9 cellular contexts compared by ENCODE assay signal in the genomic region with DNA sequence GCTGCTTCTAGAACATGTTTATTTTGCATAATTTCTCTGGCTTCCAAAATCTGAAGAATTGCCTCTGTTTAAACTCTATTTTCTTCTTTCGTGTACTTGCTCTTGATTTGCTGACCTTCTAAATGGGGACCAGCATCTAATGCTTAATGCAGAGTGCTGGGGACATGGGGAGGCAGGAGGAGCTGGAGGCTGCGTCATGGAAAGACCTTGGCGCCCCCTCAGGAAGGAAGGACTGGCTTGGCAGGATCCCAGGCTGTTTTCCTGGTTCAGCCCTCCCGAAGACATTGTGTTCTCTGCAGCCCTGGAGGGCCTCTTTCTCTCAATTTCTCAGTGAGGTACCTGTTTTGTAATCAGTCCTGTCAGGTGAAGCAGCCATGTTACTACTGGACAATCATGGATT. TPM values are rescaled to one million over a fixed set of nuclear protein-coding genes. Genes with fewer than 3 reads are reported as not detected.
DNase-seq lines count a peak whose midpoint lies in the region; ATAC-seq and TF ChIP-seq lines count a peak whose summit lies in the region.
"Had no signal": no experiment of that assay in that cellular context is flagged by ENCODE, and none has a peak within 500 bp of the region (broad histone marks: within the 10 kb centered on the region; RNA-seq: fewer than 3 reads in every experiment).

No MANE protein-coding gene starts in this region.

- 16 to 36% (median 30%) methylated on average over 4 of the region's 4 CpGs for WGBS in heart left ventricle, 4 donors

- peaks cover 0 to 10% (median 0%) of the 10 kb centered on the region in 9 donors for H3K27me3 ChIP-seq in heart left ventricle

- no peaks in the 10 kb centered on the region for H3K27me3 Mint-ChIP-seq in activated CD4-positive, alpha-beta memory T cell treated with anti-CD3 and anti-CD28 coated beads, Interleukin-2, amount 10 ng/mL, durations not matched to agents 7 days and 5 days

- no peak for DNase-seq in activated CD4-positive, alpha-beta memory T cell treated with anti-CD3 and anti-CD28 coated beads, Interleukin-2, amount 10 ng/mL, durations not matched to agents 7 days and 5 days
- DNase-seq in heart left ventricle (peak; percentile 78 to 89 (median 83)), skeletal muscle cell (ENCODE audit: low read depth) (peak; percentile 6), omental fat pad (ENCODE audit: low spot score) (no peak), COLO829 (ENCODE audit: low spot score) (no peak)
- DNase-seq: activated CD4-positive, alpha-beta T cell treated with anti-CD3 and anti-CD28 coated beads for 4 hours had no signal

- ATAC-seq in heart left ventricle (peak; percentile 62 to 91 (median 84)), HG02970 (IDR thresholded peaks at IDR 0.05; ENCODE audit: low FRiP score, unreplicated experiment) (no peak), omental fat pad (ENCODE audit: low FRiP score) (no peak), GM18498 (IDR thresholded peaks at IDR 0.05; ENCODE audit: unreplicated experiment) (no peak)

- H3K9me3 Mint-ChIP-seq in activated CD4-positive, alpha-beta memory T cell treated with anti-CD3 and anti-CD28 coated beads, Interleukin-2, amount 10 ng/mL, durations not matched to agents 7 days and 5 days: peaks cover 2% of the 10 kb centered on the region

- peak overlapping the region; percentile 92 for H3K27ac Mint-ChIP-seq in activated CD4-positive, alpha-beta memory T cell treated with anti-CD3 and anti-CD28 coated beads, Interleukin-2, amount 10 ng/mL, durations not matched to agents 7 days and 5 days

- CTCF ChIA-PET in HEK293 (lab: Yijun Ruan, JAX): no interaction called here
- CTCF ChIA-PET in activated CD4-positive, alpha-beta memory T cell treated with anti-CD3 and anti-CD28 coated beads, Interleukin-2, amount 10 ng/mL, durations not matched to agents 7 days and 5 days (lab: Charles Lee): interaction anchor here (1.1 kb wide), 1 partner anchor 8 kb away, joined by 4 read pairs; no protein-coding TSS in a partner anchor

- H3K9me3 ChIP-seq in HEK293 (ENCODE audit: control insufficient read depth, insufficient read depth, low read depth, low read length) (no peaks in the 10 kb centered on the region), heart left ventricle (peaks cover 0 to 9% (median 0%) of the 10 kb centered on the region in 12 donors)

- peaks cover 63% of the 10 kb centered on the region for H3K4me1 Mint-ChIP-seq in activated CD4-positive, alpha-beta memory T cell treated with anti-CD3 and anti-CD28 coated beads, Interleukin-2, amount 10 ng/mL, durations not matched to agents 7 days and 5 days

- peak overlapping the region; percentile 87 for H3K4me3 Mint-ChIP-seq in activated CD4-positive, alpha-beta memory T cell treated with anti-CD3 and anti-CD28 coated beads, Interleukin-2, amount 10 ng/mL, durations not matched to agents 7 days and 5 days

- peaks cover 69% of the 10 kb centered on the region for H3K36me3 Mint-ChIP-seq in activated CD4-positive, alpha-beta memory T cell treated with anti-CD3 and anti-CD28 coated beads, Interleukin-2, amount 10 ng/mL, durations not matched to agents 7 days and 5 days (ENCODE audit: low read depth)

- no peak for TF ChIP-seq CTCF in HEK293 (tag by site-specific recombination; IDR thresholded peaks at IDR 0.05)
- TF ChIP-seq CTCF in heart left ventricle (IDR thresholded peaks at IDR 0.05): no peak
- no peak for TF ChIP-seq CTCF in omental fat pad (IDR thresholded peaks at IDR 0.05)

- intact Hi-C loops in heart left ventricle (cut with DNase I): loop anchor here in 4 of 10 donors (5.0 to 10.0 kb wide), 4 partner anchors 88 to 108 kb away; no protein-coding TSS in a partner anchor

- no peak overlapping the region for H3K4me3 ChIP-seq in HEK293 (ENCODE audit: low read depth, low read length)
- H3K4me3 ChIP-seq in heart left ventricle: peak overlapping the region in 8 of 12 donors; percentile 3 to 36 (median 12)
- H3K4me3 ChIP-seq in skeletal muscle cell (ENCODE audit: low read depth, low read length): no peak overlapping the region

- TF ChIP-seq POLR2A in heart left ventricle (IDR thresholded peaks at IDR 0.05): peak in 1 of 2 donors; percentile 41

- H3K36me3 ChIP-seq in HEK293 (ENCODE audit: control insufficient read depth in 2 of 2, insufficient read depth in 1 of 2, low read length in 2 of 2) (no peaks in the 10 kb centered on the region), heart left ventricle (no peaks in the 10 kb centered on the region)

- H3K27ac ChIP-seq in HEK293 (ENCODE audit: extremely low read depth, low read depth, low read length) (no peak overlapping the region), heart left ventricle (peak overlapping the region; percentile 48 to 88 (median 78))

- POLR2A ChIA-PET in HEK293 (lab: Yijun Ruan, JAX): no interaction called here
- POLR2A ChIA-PET in activated CD4-positive, alpha-beta memory T cell treated with anti-CD3 and anti-CD28 coated beads, Interleukin-2, amount 10 ng/mL, durations not matched to agents 7 days and 5 days (lab: Charles Lee): interaction anchor here (1.0 to 10.4 kb wide), 3 partner anchors 12 to 125 kb away, joined by 4 to 366 read pairs (median 12); no protein-coding TSS in a partner anchor

- H3K4me1 ChIP-seq in HEK293 (ENCODE audit: control insufficient read depth, insufficient read depth, low read length): peaks cover 6% of the 10 kb centered on the region; the same call in 1 of the 2 replicates
- peaks cover 0 to 44% (median 26%) of the 10 kb centered on the region in 12 donors for H3K4me1 ChIP-seq in heart left ventricle

TF ChIP-seq in HEK293, 187 proteins besides CTCF, POLR2A, EP300 and RAD21:
- 0 out of 2 replicates have a peak, but pooled peaks have one; percentile 60 for TF ChIP-seq MZF1 (tag by site-specific recombination; IDR thresholded peaks at IDR 0.05; ENCODE audit: borderline replicate concordance)
- no peak for TF ChIP-seq SP2 (tag by site-specific recombination; IDR thresholded peaks at IDR 0.05)
- no peak for TF ChIP-seq ZNF335 (tag by site-specific recombination; conservative IDR thresholded peaks at IDR 0.05)
- TF ChIP-seq ZNF416 (tag by site-specific recombination; IDR thresholded peaks at IDR 0.05): no peak
- TF ChIP-seq ZNF843 (tag by site-specific recombination; IDR thresholded peaks at IDR 0.05): no peak
- no peak for TF ChIP-seq ZNF248 (tag by site-specific recombination; IDR thresholded peaks at IDR 0.05)

RNA-seq across cellular contexts. Expression of a gene that starts 5.5 kb away (rescaled TPM):
- 100 to 1,000 TPM; 186 to 195 TPM for total RNA-seq in activated CD4-positive, alpha-beta memory T cell treated with anti-CD3 and anti-CD28 coated beads, Interleukin-2, amount 10 ng/mL, durations not matched to agents 7 days and 5 days
- total RNA-seq in heart left ventricle (10 to 100 TPM; 13.2 to 42.1 (median 21.7) TPM), omental fat pad (10 to 100 TPM; 15.7 to 74.7 (median 38.4) TPM)
- 10 to 100 TPM in 1 of 2 donors, 1 to 10 TPM in 1; 6.1 to 49.2 TPM for polyA plus RNA-seq in heart left ventricle

RNA-seq across cellular contexts. Expression of a gene that starts 45.7 kb away (rescaled TPM):
- under 1 TPM; 0.48 to 0.60 TPM for total RNA-seq in activated CD4-positive, alpha-beta memory T cell treated with anti-CD3 and anti-CD28 coated beads, Interleukin-2, amount 10 ng/mL, durations not matched to agents 7 days and 5 days
- total RNA-seq in heart left ventricle (1 to 10 TPM in 3 of 9 donors, under 1 TPM in 6; 0.12 to 2.4 (median 0.42) TPM), omental fat pad (1 to 10 TPM; 1.9 to 4.6 (median 2.5) TPM)
- under 1 TPM; 0.11 to 0.24 TPM for polyA plus RNA-seq in heart left ventricle

Comparison
In these comparisons a context has a peak if more than half of its experiments do, and no peak if none do; other contexts are left out.
1. H3K4me3 ChIP-seq: peak in heart left ventricle (8 of 12); none in HEK293 (single experiment) and skeletal muscle cell (single experiment).
2. DNase-seq: peak in heart left ventricle (5 of 5) and skeletal muscle cell (single experiment); none in activated CD4-positive, alpha-beta memory T cell treated with anti-CD3 and anti-CD28 coated beads, Interleukin-2, amount 10 ng/mL, durations not matched to agents 7 days and 5 days (single experiment), omental fat pad (single experiment) and COLO829 (single experiment).
3. ATAC-seq: peak in heart left ventricle (4 of 4); none in HG02970 (single experiment), omental fat pad (single experiment) and GM18498 (single experiment).